In genomic region chr3:21330293-21330692, GRCh38 we compare ENCODE assay signal across 9 cellular contexts.
DNase-seq lines count a peak whose midpoint lies in the region; ATAC-seq and TF ChIP-seq lines count a peak whose summit lies in the region.
"Had no signal": no experiment of that assay in that cellular context is flagged by ENCODE, and none has a peak within 500 bp of the region (broad histone marks: within the 10 kb centered on the region; RNA-seq: fewer than 3 reads in every experiment).

No MANE protein-coding gene starts in this region.

- peak overlapping the region; percentile 74 for H2AFZ ChIP-seq in fibroblast of lung (ENCODE audit: low read length)

- H3K79me2 ChIP-seq in fibroblast of lung (ENCODE audit: control insufficient read depth, insufficient read depth, low read length): no peaks in the 10 kb centered on the region

- H3K27me3 Mint-ChIP-seq in osteocyte (ENCODE audit: unreplicated experiment): no peaks in the 10 kb centered on the region
- H3K27me3 Mint-ChIP-seq: activated naive CD4-positive, alpha-beta T cell treated with anti-CD3 and anti-CD28 coated beads, Interleukin-2, amount 50 U/mL, for 24 hours had no signal

- H4K20me1 ChIP-seq in fibroblast of lung (ENCODE audit: control insufficient read depth, extremely low read depth, insufficient read depth, low read length): no peaks in the 10 kb centered on the region

- no peaks in the 10 kb centered on the region for H3K27me3 ChIP-seq in fibroblast of lung (ENCODE audit: control insufficient read depth, insufficient read depth, low read length)

- DNase-seq in GM12865 (ENCODE audit: low read depth) (peak; percentile 39), HPDE6-E6E7 (ENCODE audit: extremely low spot score) (peak; percentile 23), fibroblast of lung (ENCODE audit: low read depth in 2 of 2) (peak; percentile 10 to 34), NCI-H524 treated with DMSO at 0.1 percent for 48 hours (lab: John Stamatoyannopoulos, UW) (no peak), NCI-H187 (lab: John Stamatoyannopoulos, UW) (no peak), HT-29 (ENCODE audit: low spot score) (no peak), osteocyte (ENCODE audit: extremely low spot score, unreplicated experiment) (no peak)

- no peaks in the 10 kb centered on the region for H3K9me3 Mint-ChIP-seq in osteocyte (ENCODE audit: unreplicated experiment)
- H3K9me3 Mint-ChIP-seq: activated naive CD4-positive, alpha-beta T cell treated with anti-CD3 and anti-CD28 coated beads, Interleukin-2, amount 50 U/mL, for 24 hours had no signal

- H3K36me3 ChIP-seq in fibroblast of lung (ENCODE audit: control insufficient read depth, insufficient read depth, low read length): no peaks in the 10 kb centered on the region

- no peak overlapping the region for H3K4me3 Mint-ChIP-seq in osteocyte (ENCODE audit: unreplicated experiment)
- H3K4me3 Mint-ChIP-seq: activated naive CD4-positive, alpha-beta T cell treated with anti-CD3 and anti-CD28 coated beads, Interleukin-2, amount 50 U/mL, for 24 hours had no signal

- TF ChIP-seq CTCF in GM12865 (IDR thresholded peaks at IDR 0.05; ENCODE audit: insufficient read depth, low read depth, low read length, missing control alignments) (no peak), fibroblast of lung (conservative IDR thresholded peaks at IDR 0.05 in 1 of 2, IDR thresholded peaks at IDR 0.05 in 1 of 2; ENCODE audit: low read depth in 1 of 2, low read length in 2 of 2) (no peak), osteocyte (IDR thresholded peaks at IDR 0.05) (no peak)

- H3K4me2 ChIP-seq in fibroblast of lung (ENCODE audit: extremely low read depth, insufficient read depth, low read length): peak overlapping the region; percentile 39

- no peaks in the 10 kb centered on the region for H3K4me1 ChIP-seq in fibroblast of lung (ENCODE audit: control insufficient read depth, extremely low read depth, insufficient read depth, low read length)

- peak; percentile 71 for ATAC-seq in GM21576 (IDR thresholded peaks at IDR 0.05; ENCODE audit: unreplicated experiment)

- no peak overlapping the region for H3K27ac Mint-ChIP-seq in osteocyte (ENCODE audit: unreplicated experiment)
- H3K27ac Mint-ChIP-seq: activated naive CD4-positive, alpha-beta T cell treated with anti-CD3 and anti-CD28 coated beads, Interleukin-2, amount 50 U/mL, for 24 hours had no signal

- no peak overlapping the region for H3K9ac ChIP-seq in fibroblast of lung (ENCODE audit: insufficient read depth, low read length)

- no peak overlapping the region for H3K27ac ChIP-seq in fibroblast of lung (ENCODE audit: insufficient read depth, low read length)

- peaks cover 32% of the 10 kb centered on the region for H3K4me1 Mint-ChIP-seq in osteocyte (ENCODE audit: unreplicated experiment)
- H3K4me1 Mint-ChIP-seq: activated naive CD4-positive, alpha-beta T cell treated with anti-CD3 and anti-CD28 coated beads, Interleukin-2, amount 50 U/mL, for 24 hours had no signal

- H3K9me3 ChIP-seq in fibroblast of lung (ENCODE audit: control insufficient read depth, insufficient read depth, low read depth, low read length): no peaks in the 10 kb centered on the region

- H3K4me3 ChIP-seq in GM12865 (ENCODE audit: low read depth, low read length): no peak overlapping the region
- H3K4me3 ChIP-seq in fibroblast of lung (replicated peaks in 1 of 4; ENCODE audit: control extremely low read depth in 1 of 4, insufficient read depth in 1 of 4, low read depth in 3 of 4, low read length in 4 of 4): peak overlapping the region in 2 of 4 experiments; percentile 34 to 48

- H3K36me3 Mint-ChIP-seq in osteocyte (ENCODE audit: unreplicated experiment): no peaks in the 10 kb centered on the region
- H3K36me3 Mint-ChIP-seq: activated naive CD4-positive, alpha-beta T cell treated with anti-CD3 and anti-CD28 coated beads, Interleukin-2, amount 50 U/mL, for 24 hours had no signal

Comparison
In these comparisons a context has a peak if more than half of its experiments do, and no peak if none do; other contexts are left out.
1. DNase-seq: peak in GM12865 (single experiment), HPDE6-E6E7 (single experiment) and fibroblast of lung (2 of 2); none in NCI-H524 treated with DMSO at 0.1 percent for 48 hours (single experiment), NCI-H187 (0 of 2), HT-29 (single experiment) and osteocyte (single experiment).